In the genomic region with DNA sequence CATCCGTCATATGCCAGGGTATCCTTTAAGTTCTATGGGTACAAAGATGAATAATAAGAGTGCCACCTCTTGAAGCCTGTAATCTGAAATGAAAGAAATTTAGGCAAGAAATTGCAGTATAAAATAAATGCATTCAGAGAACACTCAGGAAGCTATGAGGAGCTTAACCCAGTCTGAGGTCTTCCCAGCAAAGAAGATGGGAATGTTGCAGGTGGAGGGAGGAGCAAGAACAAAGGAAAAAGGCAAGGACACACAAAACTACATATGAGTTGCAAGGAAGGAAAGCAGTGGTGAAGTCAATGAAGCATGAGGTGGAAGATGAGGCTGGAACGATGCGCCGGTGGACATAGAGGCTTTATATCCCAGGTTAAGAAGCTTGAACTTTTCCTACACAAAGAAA, we compare ENCODE assay signal across 23 cellular contexts.
DNase-seq lines count a peak whose midpoint lies in the region; ATAC-seq, FAIRE-seq and TF ChIP-seq lines count a peak whose summit lies in the region.
"Had no signal": no experiment of that assay in that cellular context is flagged by ENCODE, and none has a peak within 500 bp of the region (broad histone marks: within the 10 kb centered on the region; RNA-seq: fewer than 3 reads in every experiment).

No MANE protein-coding gene starts in this region.

- no peak overlapping the region for H2BK5ac ChIP-seq in mesendoderm (ENCODE audit: low read length)

- H2AFZ ChIP-seq in SK-N-SH (ENCODE audit: low read depth), result no peak overlapping the region
- no peak overlapping the region for H2AFZ ChIP-seq in astrocyte (ENCODE audit: low read depth, low read length)

- CTCF ChIA-PET in SK-N-SH (lab: Yijun Ruan, JAX), result interaction anchor here (0.6 to 9.3 kb wide), 33 partner anchors 9 to 366 kb away, joined by 3 to 120 read pairs (median 4); a partner anchor contains a TSS

- no peak overlapping the region for H3K4ac ChIP-seq in mesendoderm (ENCODE audit: low read depth, low read length)

- no peak for TF ChIP-seq CTCF in SK-N-SH (IDR thresholded peaks at IDR 0.05)
- TF ChIP-seq CTCF in astrocyte (IDR thresholded peaks at IDR 0.05; ENCODE audit: insufficient read depth, low read depth, low read length), result no peak
- no peak for TF ChIP-seq CTCF in esophagus muscularis mucosa (IDR thresholded peaks at IDR 0.05)

- H3K56ac ChIP-seq in mesendoderm (ENCODE audit: low read length), result no peak overlapping the region

- 93% methylated on average over 4 of the region's 4 CpGs for WGBS in SK-N-SH (ENCODE audit: low lambda C conversion rate)
- WGBS in mesendoderm (ENCODE audit: extremely low coverage, insufficient coverage, low lambda C conversion rate), result no CpG with 5 or more reads among the region's 4 CpGs
- WGBS in esophagus muscularis mucosa, result 90% methylated on average over 4 of the region's 4 CpGs

- no peaks in the 10 kb centered on the region for H3K27me3 ChIP-seq in SK-N-SH (ENCODE audit: insufficient read depth)
- H3K27me3 ChIP-seq in astrocyte (ENCODE audit: insufficient read depth, low read length), result no peaks in the 10 kb centered on the region
- H3K27me3 ChIP-seq in mesendoderm (ENCODE audit: insufficient read depth, low read length, poor library complexity), result no peaks in the 10 kb centered on the region
- H3K27me3 ChIP-seq in esophagus muscularis mucosa, result no peaks in the 10 kb centered on the region
- H3K27me3 ChIP-seq: SJCRH30, spleen, vagina had no signal

- H3K4me1 Mint-ChIP-seq in astrocyte (ENCODE audit: low read depth, unreplicated experiment), result peaks cover 47% of the 10 kb centered on the region
- H3K4me1 Mint-ChIP-seq: activated CD4-positive, alpha-beta T cell treated with anti-CD3 and anti-CD28 coated beads, Interleukin-2, amount 10 ng/mL, durations not matched to agents 7 days and 5 days; B cell had no signal

- H3K79me1 ChIP-seq in mesendoderm (ENCODE audit: low read length), result no peaks in the 10 kb centered on the region

- H3K9ac ChIP-seq in SK-N-SH, result no peak overlapping the region; the same call in 1 of the 2 replicates
- H3K9ac ChIP-seq in astrocyte (ENCODE audit: low read length), result peak overlapping the region; percentile 66
- H3K9ac ChIP-seq in mesendoderm (ENCODE audit: low read length), result no peak overlapping the region

- no peak overlapping the region for H4K8ac ChIP-seq in mesendoderm (ENCODE audit: low read depth, low read length)

- H3K18ac ChIP-seq in mesendoderm (ENCODE audit: low read length), result no peak overlapping the region

- H2BK15ac ChIP-seq in mesendoderm (replicated peaks; ENCODE audit: low read depth), result no peak overlapping the region

- no peak overlapping the region for H3K23ac ChIP-seq in mesendoderm (ENCODE audit: low read length)

- intact Hi-C loops in esophagus muscularis mucosa (cut with DNase I), result loop anchor here (2.0 to 5.0 kb wide), 3 partner anchors 48 to 243 kb away; no protein-coding TSS in a partner anchor

- TF ChIP-seq POLR2A in esophagus muscularis mucosa (IDR thresholded peaks at IDR 0.05; ENCODE audit: low read depth), result no peak

- H3K27ac Mint-ChIP-seq in astrocyte (ENCODE audit: unreplicated experiment), result peak overlapping the region; percentile 0
- H3K27ac Mint-ChIP-seq: activated CD4-positive, alpha-beta T cell treated with anti-CD3 and anti-CD28 coated beads, Interleukin-2, amount 10 ng/mL, durations not matched to agents 7 days and 5 days; B cell; dendritic cell treated with granulocyte-macrophage colony-stimulating factor and Interleukin-4, amounts not matched to agents 40 ng/mL and 50 ng/mL, for 4 days; mesothelial cell of epicardium; T-helper 1 cell treated with Interleukin-12 subunit alpha and Interleukin-12 subunit beta and Interleukin-4 antibody, amounts not matched to agents 30 μg/mL and 1 μg/mL, for 36 hours had no signal

- H3K4me1 ChIP-seq in SK-N-SH (ENCODE audit: control insufficient read depth in 1 of 2, insufficient read depth in 2 of 2, low read depth in 1 of 2, low read length in 1 of 2), result peaks cover 6 to 40% of the 10 kb centered on the region in 2 experiments
- peaks cover 35% of the 10 kb centered on the region for H3K4me1 ChIP-seq in astrocyte (ENCODE audit: insufficient read depth, low read length)
- H3K4me1 ChIP-seq in mesendoderm (ENCODE audit: control insufficient read depth, low read depth, low read length), result peaks cover 8% of the 10 kb centered on the region
- peaks cover 30 to 51% (median 46%) of the 10 kb centered on the region in 4 donors for H3K4me1 ChIP-seq in esophagus muscularis mucosa

- no peak for ATAC-seq in SK-N-SH treated with all-trans-retinoic acid at 6 μM for 48 hours

- POLR2A ChIA-PET in SK-N-SH (lab: Yijun Ruan, JAX), result interaction anchor here (1.4 kb wide), 1 partner anchor 142 kb away, joined by 5 read pairs; no protein-coding TSS in a partner anchor

- H3K79me2 ChIP-seq in SK-N-SH (ENCODE audit: insufficient read depth) (peaks cover 95% of the 10 kb centered on the region), astrocyte (ENCODE audit: insufficient read depth, low read length) (peaks cover 86% of the 10 kb centered on the region), mesendoderm (ENCODE audit: control insufficient read depth, insufficient read depth, low read length) (peaks cover 7% of the 10 kb centered on the region)

- peak overlapping the region; percentile 71 for H3K4me2 ChIP-seq in SK-N-SH
- H3K4me2 ChIP-seq in astrocyte (ENCODE audit: low read length), result peak overlapping the region; percentile 79
- no peak overlapping the region for H3K4me2 ChIP-seq in mesendoderm (ENCODE audit: low read length)

- H3K36me3 ChIP-seq in SK-N-SH (replicated peaks in 1 of 2; ENCODE audit: control insufficient read depth in 1 of 2, insufficient read depth in 2 of 2, low read length in 1 of 2) (no peaks in the 10 kb centered on the region), astrocyte (ENCODE audit: insufficient read depth, low read length) (no peaks in the 10 kb centered on the region), mesendoderm (ENCODE audit: control insufficient read depth, insufficient read depth, low read length) (no peaks in the 10 kb centered on the region), esophagus muscularis mucosa (no peaks in the 10 kb centered on the region)
- H3K36me3 ChIP-seq: SJCRH30, spleen, vagina had no signal

- no peak overlapping the region for H4K5ac ChIP-seq in mesendoderm (ENCODE audit: low read length)

- peaks cover 48% of the 10 kb centered on the region for H3F3A ChIP-seq in SK-N-SH (replicated peaks; ENCODE audit: insufficient read depth)

- no peak overlapping the region for H2BK120ac ChIP-seq in mesendoderm (ENCODE audit: low read depth, low read length)

- no peaks in the 10 kb centered on the region for H3K9me2 ChIP-seq in SK-N-SH

- H4K20me1 ChIP-seq in SK-N-SH (ENCODE audit: insufficient read depth), result no peaks in the 10 kb centered on the region; the same call in 1 of the 2 replicates
- no peaks in the 10 kb centered on the region for H4K20me1 ChIP-seq in astrocyte (ENCODE audit: insufficient read depth, low read length)

- H3K9me3 ChIP-seq in SK-N-SH (no peaks in the 10 kb centered on the region), astrocyte (ENCODE audit: insufficient read depth, low read depth, low read length) (no peaks in the 10 kb centered on the region), esophagus muscularis mucosa (no peaks in the 10 kb centered on the region)
- H3K9me3 ChIP-seq: SJCRH30, spleen, vagina had no signal

- no peak overlapping the region for H3K4me3 Mint-ChIP-seq in astrocyte (ENCODE audit: unreplicated experiment)
- H3K4me3 Mint-ChIP-seq: activated CD4-positive, alpha-beta T cell treated with anti-CD3 and anti-CD28 coated beads, Interleukin-2, amount 10 ng/mL, durations not matched to agents 7 days and 5 days; B cell; dendritic cell treated with granulocyte-macrophage colony-stimulating factor and Interleukin-4, amounts not matched to agents 40 ng/mL and 50 ng/mL, for 4 days; mesothelial cell of epicardium; nephron; T-helper 1 cell treated with Interleukin-12 subunit alpha and Interleukin-12 subunit beta and Interleukin-4 antibody, amounts not matched to agents 30 μg/mL and 1 μg/mL, for 36 hours had no signal

- H2AK5ac ChIP-seq in mesendoderm (ENCODE audit: low read length), result no peak overlapping the region

- H3K27me3 Mint-ChIP-seq in astrocyte (ENCODE audit: low read depth, unreplicated experiment), result no peaks in the 10 kb centered on the region
- H3K27me3 Mint-ChIP-seq: dendritic cell treated with granulocyte-macrophage colony-stimulating factor and Interleukin-4, amounts not matched to agents 40 ng/mL and 50 ng/mL, for 4 days had no signal

- H3K4me3 ChIP-seq in SK-N-SH (ENCODE audit: low read depth in 2 of 2, low read length in 1 of 2), result no peak overlapping the region
- H3K4me3 ChIP-seq in astrocyte (ENCODE audit: insufficient read depth, low read depth, low read length), result no peak overlapping the region
- no peak overlapping the region for H3K4me3 ChIP-seq in mesendoderm (ENCODE audit: low read length)
- no peak overlapping the region for H3K4me3 ChIP-seq in esophagus muscularis mucosa
- H3K4me3 ChIP-seq: K562, SJCRH30, spleen, vagina had no signal

- TF ChIP-seq EP300 in SK-N-SH (IDR thresholded peaks at IDR 0.05; ENCODE audit: borderline replicate concordance in 1 of 2, low read depth in 1 of 2, low read length in 1 of 2), result no peak
- TF ChIP-seq EP300 in esophagus muscularis mucosa (IDR thresholded peaks at IDR 0.05), result no peak

- no peaks in the 10 kb centered on the region for H3K9me3 Mint-ChIP-seq in astrocyte (ENCODE audit: unreplicated experiment)
- H3K9me3 Mint-ChIP-seq: activated CD4-positive, alpha-beta T cell treated with anti-CD3 and anti-CD28 coated beads, Interleukin-2, amount 10 ng/mL, durations not matched to agents 7 days and 5 days; dendritic cell treated with granulocyte-macrophage colony-stimulating factor and Interleukin-4, amounts not matched to agents 40 ng/mL and 50 ng/mL, for 4 days; mesothelial cell of epicardium; nephron; T-helper 1 cell treated with Interleukin-12 subunit alpha and Interleukin-12 subunit beta and Interleukin-4 antibody, amounts not matched to agents 30 μg/mL and 1 μg/mL, for 36 hours had no signal

- H3K36me3 Mint-ChIP-seq in astrocyte (ENCODE audit: low read depth, unreplicated experiment), result no peaks in the 10 kb centered on the region
- H3K36me3 Mint-ChIP-seq: mesothelial cell of epicardium had no signal

- TF ChIP-seq RAD21 in SK-N-SH (IDR thresholded peaks at IDR 0.05; ENCODE audit: low read length), result no peak

- H3K27ac ChIP-seq in SK-N-SH (ENCODE audit: low read depth in 2 of 2, low read length in 1 of 2), result peak overlapping the region in 1 of 2 experiments; percentile 93
- no peak overlapping the region for H3K27ac ChIP-seq in astrocyte (ENCODE audit: low read depth, low read length)
- no peak overlapping the region for H3K27ac ChIP-seq in mesendoderm (ENCODE audit: low read depth, low read length)
- H3K27ac ChIP-seq in temporal lobe (ENCODE audit: low read depth, low read length), result peak overlapping the region; percentile 80
- peak overlapping the region in 2 of 4 donors; percentile 9 to 13 for H3K27ac ChIP-seq in esophagus muscularis mucosa (replicated peaks in 1 of 4)
- H3K27ac ChIP-seq: epithelial cell of prostate, SJCRH30 had no signal

- DNase-seq in SK-N-SH (no peak), astrocyte (ENCODE audit: low read depth) (no peak), mesendoderm (peak; percentile 56), SIG-M5 treated with dmso at 0.1 percent for 504 hours (lab: John Stamatoyannopoulos, UW; ENCODE audit: unreplicated experiment) (no peak), esophagus muscularis mucosa (ENCODE audit: extremely low spot score) (no peak), NCI-H146 treated with DMSO at 0.1 percent for 48 hours (lab: John Stamatoyannopoulos, UW; ENCODE audit: unreplicated experiment) (no peak)
- DNase-seq: 8988T; activated CD4-positive, alpha-beta T cell treated with anti-CD3 and anti-CD28 coated beads, Interleukin-2, amount 10 ng/mL, durations not matched to agents 7 days and 5 days; left cardiac atrium; NCI-H774; spleen had no signal

- no peak for FAIRE-seq in astrocyte (lab: Jason Lieb, UNC)
- FAIRE-seq: bronchial epithelial cell, K562 had no signal
